8 cellular contexts compared by ENCODE assay signal in genomic region chr17:45317113-45317820, GRCh38. TPM values are rescaled to one million over a fixed set of nuclear protein-coding genes. Genes with fewer than 3 reads are reported as not detected.
DNase-seq lines count a peak whose midpoint lies in the region; ATAC-seq and TF ChIP-seq lines count a peak whose summit lies in the region.

No MANE protein-coding gene starts in this region.

- ATAC-seq in GM19025 (IDR thresholded peaks at IDR 0.05; ENCODE audit: low read depth, unreplicated experiment) (peak; percentile 71), HG03280 (IDR thresholded peaks at IDR 0.05; ENCODE audit: unreplicated experiment) (peak; percentile 73)
- ATAC-seq in central memory CD8-positive, alpha-beta T cell (replicated peaks; ENCODE audit: extremely low read depth, poor library complexity, severe bottlenecking) = peak; percentile 86

- no peaks in the 10 kb centered on the region for H3K36me3 ChIP-seq in spleen

- peak overlapping the region; percentile 56 for H3K4me3 ChIP-seq in AG10803 (ENCODE audit: low read length)
- H3K4me3 ChIP-seq in spleen = peak overlapping the region; percentile 64 to 88 (median 78)

- DNase-seq in AG10803 (ENCODE audit: low read depth) (peak; percentile 100), NCI-H345 (lab: John Stamatoyannopoulos, UW) (peak; percentile 100), inferior parietal cortex (ENCODE audit: extremely low spot score) (peak; percentile 99), spleen (peak; percentile 100)
- DNase-seq in activated CD4-positive, CD25-positive, alpha-beta regulatory T cell (lab: John Stamatoyannopoulos, UW) = peak; percentile 100
- DNase-seq in central memory CD8-positive, alpha-beta T cell (ENCODE audit: low spot score in 2 of 2) = peak; percentile 98 to 100

- H3K9me3 ChIP-seq in spleen = no peaks in the 10 kb centered on the region

- no peaks in the 10 kb centered on the region for H3K9me3 Mint-ChIP-seq in central memory CD8-positive, alpha-beta T cell

- TF ChIP-seq POLR2A in spleen (IDR thresholded peaks at IDR 0.05) = no peak

- no peaks in the 10 kb centered on the region for H3K27me3 ChIP-seq in spleen (replicated peaks in 1 of 7)

- intact Hi-C loops in spleen (cut with DNase I; ENCODE audit: low total_unique reads) = no loop called here

- H3K4me1 Mint-ChIP-seq in central memory CD8-positive, alpha-beta T cell = peaks cover 85% of the 10 kb centered on the region

- peak overlapping the region; percentile 93 for H3K4me3 Mint-ChIP-seq in central memory CD8-positive, alpha-beta T cell

- peak overlapping the region; percentile 90 for H3K27ac Mint-ChIP-seq in central memory CD8-positive, alpha-beta T cell (ENCODE audit: low read depth)

- peak overlapping the region; percentile 89 to 99 (median 94) for H3K27ac ChIP-seq in spleen

- TF ChIP-seq CTCF in AG10803 (conservative IDR thresholded peaks at IDR 0.05; ENCODE audit: low read length) = no peak
- TF ChIP-seq CTCF in spleen (IDR thresholded peaks at IDR 0.05 in 8 of 11, conservative IDR thresholded peaks at IDR 0.05 in 3 of 11) = peak in 4 of 11 experiments; percentile 14 to 53 (median 18)

- no peaks in the 10 kb centered on the region for H3K27me3 Mint-ChIP-seq in central memory CD8-positive, alpha-beta T cell

- H3K36me3 Mint-ChIP-seq in central memory CD8-positive, alpha-beta T cell (ENCODE audit: insufficient read depth) = peaks cover 9% of the 10 kb centered on the region

- peaks cover 34 to 71% (median 52%) of the 10 kb centered on the region in 6 donors for H3K4me1 ChIP-seq in spleen

- 0 to 1% (median 1%) methylated on average over 28 to 53 of the region's 53 CpGs for WGBS in spleen, 5 donors

RNA-seq across cellular contexts. Expression of gene MAP3K14, which starts 0.4 kb away (rescaled TPM):
- 10 to 100 TPM; 22.1 to 36.3 (median 32.1) TPM for total RNA-seq in spleen
- polyA plus RNA-seq in spleen = 10 to 100 TPM; 17.3 to 18.8 (median 18.0) TPM

RNA-seq across cellular contexts. Expression of gene SPATA32, which starts 55.4 kb away (rescaled TPM):
- total RNA-seq in spleen = under 1 TPM in 1 of 7 donors, not detected in 6; 0.17 TPM
- polyA plus RNA-seq in spleen = under 1 TPM in 2 of 3 donors, not detected in 1; 0.08 to 0.09 TPM

Comparison
In these comparisons a context has a peak if more than half of its experiments do, and no peak if none do; other contexts are left out.
1. Peak in every context shown above with its lines: DNase-seq, ATAC-seq, H3K4me3 ChIP-seq and H3K27ac ChIP-seq.